ENCODE assay signal across 1 cellular context in genomic region chr1:100400332-100400933, GRCh38.
TF ChIP-seq lines count a peak whose summit lies in the region.

No MANE protein-coding gene starts in this region.

TF ChIP-seq in WTC11, 78 proteins besides CTCF, POLR2A, EP300 and RAD21 (continued from another document):
- TF ChIP-seq ZNF281 (CRISPR knock-in tag; IDR thresholded peaks at IDR 0.05) (no peak), ZBTB21 (CRISPR knock-in tag; IDR thresholded peaks at IDR 0.05; ENCODE audit: borderline replicate concordance) (no peak), ZNF416 (CRISPR knock-in tag; IDR thresholded peaks at IDR 0.05) (no peak), ZMAT4 (CRISPR knock-in tag; IDR thresholded peaks at IDR 0.05) (no peak), ZNF425 (CRISPR knock-in tag; conservative IDR thresholded peaks at IDR 0.05) (no peak), ATF3 (CRISPR knock-in tag; conservative IDR thresholded peaks at IDR 0.05) (no peak), ZNF232 (CRISPR knock-in tag; IDR thresholded peaks at IDR 0.05) (no peak)
TF ChIP-seq in WTC11: peak in this region for 0.
